In the genomic region with DNA sequence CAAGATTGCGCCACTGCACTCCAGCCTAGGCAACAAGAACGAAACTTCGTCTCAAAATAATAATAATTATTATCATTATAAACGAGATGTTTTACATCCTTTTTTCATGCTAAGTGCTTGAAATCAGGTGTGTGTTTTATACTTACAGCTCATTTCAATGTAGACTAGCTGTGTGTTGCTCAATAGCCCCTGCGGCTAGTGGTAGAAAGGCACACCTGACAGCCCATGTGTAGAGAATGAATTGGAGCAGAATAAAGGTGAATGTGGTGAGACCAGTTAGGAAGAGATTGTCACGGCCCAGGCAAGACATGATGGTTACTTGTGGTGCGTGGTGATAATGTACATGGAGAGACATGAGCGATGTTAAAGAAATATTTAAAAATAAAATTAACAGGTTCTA, we compare ENCODE assay signal across 26 cellular contexts.
"Had no signal": no experiment of that assay in that cellular context is flagged by ENCODE, and none has a peak within 500 bp of the region (broad histone marks: within the 10 kb centered on the region; RNA-seq: fewer than 3 reads in every experiment).

No MANE protein-coding gene starts in this region.

- H3K36me3 ChIP-seq: stomach, suprapubic skin, thoracic aorta, tibial artery, transverse colon, upper lobe of left lung, upper lobe of right lung, uterus, vagina had no signal

- H3K4me1 ChIP-seq: stomach, suprapubic skin, testis, tibial artery, transverse colon, upper lobe of left lung, upper lobe of right lung, uterus, vagina had no signal

- H3K27me3 ChIP-seq: stomach, suprapubic skin, testis, tibial artery, transverse colon, upper lobe of left lung, upper lobe of right lung, uterus, vagina had no signal

- FAIRE-seq: urothelium cell line had no signal

- DNase-seq: stimulated activated CD4-positive, alpha-beta T cell treated with anti-CD3 and anti-CD28 coated beads, Interleukin-1b, Interleukin-23, amount 100 ng/mL, for 48 hours; stimulated activated CD4-positive, alpha-beta T cell treated with anti-CD3 and anti-CD28 coated beads, Interleukin-2, amount 100 ng/mL, for 24 hours; stimulated activated CD4-positive, alpha-beta T cell treated with anti-CD3 and anti-CD28 coated beads, Interleukin-2, amount 100 ng/mL, for 48 hours; stimulated activated CD4-positive, alpha-beta T cell treated with anti-CD3 and anti-CD28 coated beads, Interleukin-4, amount 100 ng/mL, for 1 hour; stimulated activated CD4-positive, alpha-beta T cell treated with anti-CD3 and anti-CD28 coated beads, Interleukin-4, amount 100 ng/mL, for 24 hours; stimulated activated CD4-positive, alpha-beta T cell treated with anti-CD3 and anti-CD28 coated beads, Interleukin-4, amount 100 ng/mL, for 4 hours; stimulated activated CD8-positive, alpha-beta memory T cell treated with anti-CD3 and anti-CD28 coated beads, Interleukin-4, amount 100 ng/mL, for 48 hours; stimulated activated naive B cell treated with anti-CD40 and anti-IgM and Interleukin-4, amounts not matched to agents 10 μg/mL and 1 μg/mL and 100 μg/mL, for 72 hours; stimulated activated naive CD4-positive, alpha-beta T cell; stimulated activated naive CD4-positive, alpha-beta T cell treated with Interleukin-2 at 50 U/mL for 16 hours; stimulated activated naive CD8-positive, alpha-beta T cell treated with anti-CD3 and anti-CD28 coated beads, Interleukin-15, amount 100 ng/mL, for 72 hours; stimulated activated naive CD8-positive, alpha-beta T cell treated with anti-CD3 and anti-CD28 coated beads, Interleukin-15, Interleukin-2, amounts not matched to agents 100 U/mL and 50 U/mL, for 24 hours; stomach; substantia nigra; testis; tibial artery; transverse colon; upper lobe of left lung; upper lobe of right lung; uterus had no signal

- H3K27ac ChIP-seq: stomach, suprapubic skin, testis, thoracic aorta, tibial artery, transverse colon, upper lobe of left lung, upper lobe of right lung, uterus, vagina had no signal

- H3K4me3 ChIP-seq: stomach, suprapubic skin, testis, thoracic aorta, tibial artery, transverse colon, upper lobe of left lung, upper lobe of right lung, uterus, vagina had no signal

- ATAC-seq: stimulated activated effector memory CD8-positive, alpha-beta T cell treated with anti-CD3 and anti-CD28 coated beads, Interleukin-12 subunit alpha, Interleukin-12 subunit beta, amount 100 ng/mL, for 72 hours; stimulated activated memory B cell treated with anti-CD40 and anti-IgM and Interleukin-4, amounts not matched to agents 10 μg/mL and 1 μg/mL and 100 μg/mL, for 72 hours; stimulated activated naive B cell treated with anti-CD40 and anti-IgM and Interleukin-4, amounts not matched to agents 10 μg/mL and 1 μg/mL and 100 μg/mL, for 72 hours; stimulated activated naive CD8-positive, alpha-beta T cell treated with anti-CD3 and anti-CD28 coated beads, Interleukin-15, amount 100 ng/mL, for 72 hours; stimulated activated naive CD8-positive, alpha-beta T cell treated with anti-CD3 and anti-CD28 coated beads, Interleukin-15, Interleukin-2, amounts not matched to agents 100 U/mL and 50 U/mL, for 24 hours; upper lobe of right lung had no signal

- H3K9me3 ChIP-seq: stomach, suprapubic skin, testis, thoracic aorta, tibial artery, transverse colon, upper lobe of left lung, upper lobe of right lung, uterus, vagina had no signal
